Comparison of ENCODE assay signal across 29 cellular contexts in the genomic region with DNA sequence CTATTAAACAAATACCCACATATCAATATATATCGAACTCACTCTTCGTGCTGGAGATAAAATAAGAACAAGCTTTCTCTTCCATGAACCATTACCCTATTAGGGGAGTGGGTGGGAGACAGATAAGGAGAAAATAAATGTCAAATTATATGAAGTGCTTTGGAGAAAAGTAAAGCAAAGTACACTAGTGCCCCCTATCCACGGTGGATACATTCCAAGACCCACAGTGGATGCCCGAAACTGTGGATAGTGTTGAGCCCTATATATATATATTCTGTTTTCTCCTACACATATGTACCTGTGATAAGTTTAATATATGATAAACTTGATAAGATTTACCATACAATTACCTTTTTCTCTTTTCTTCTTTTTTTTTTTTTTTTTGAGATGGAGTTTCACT. TPM values are rescaled to one million over a fixed set of nuclear protein-coding genes. Genes with fewer than 3 reads are reported as not detected.
DNase-seq lines count a peak whose midpoint lies in the region; ATAC-seq, FAIRE-seq and TF ChIP-seq lines count a peak whose summit lies in the region.
"Had no signal": no experiment of that assay in that cellular context is flagged by ENCODE, and none has a peak within 500 bp of the region (broad histone marks: within the 10 kb centered on the region; RNA-seq: fewer than 3 reads in every experiment).

No MANE protein-coding gene starts in this region.

- H3K27ac Mint-ChIP-seq in activated CD4-positive, alpha-beta memory T cell treated with anti-CD3 and anti-CD28 coated beads for 36 hours: no peak overlapping the region
- H3K27ac Mint-ChIP-seq: activated CD4-positive, alpha-beta T cell treated with anti-CD3 and anti-CD28 coated beads for 36 hours; activated naive CD8-positive, alpha-beta T cell had no signal

- H3K4me3 ChIP-seq in BE2C (ENCODE audit: low read depth, low read length): no peak overlapping the region
- no peak overlapping the region for H3K4me3 ChIP-seq in HCT116 (replicated peaks in 1 of 2; ENCODE audit: low read depth in 1 of 2, low read length in 2 of 2)
- H3K4me3 ChIP-seq in K562: no peak overlapping the region
- no peak overlapping the region for H3K4me3 ChIP-seq in mesendoderm (ENCODE audit: low read length)
- H3K4me3 ChIP-seq in hepatocyte: no peak overlapping the region
- H3K4me3 ChIP-seq: BLaER1 treated with 17β-estradiol and CSF1 and Interleukin-3, amounts not matched to agents 10 nM and 100 nM; breast epithelium; stomach; thyroid gland; vagina had no signal

- H3K27ac ChIP-seq in HCT116 (ENCODE audit: low read depth, low read length) (no peak overlapping the region), K562 (ENCODE audit: extremely low read depth, low read depth, low read length) (no peak overlapping the region), mesendoderm (ENCODE audit: low read depth, low read length) (no peak overlapping the region), hepatocyte (no peak overlapping the region)
- H3K27ac ChIP-seq: BLaER1 treated with 17β-estradiol and CSF1 and Interleukin-3, amounts not matched to agents 10 nM and 100 nM; breast epithelium; stomach; thyroid gland; vagina had no signal

- H3K4me3 Mint-ChIP-seq in activated CD4-positive, alpha-beta memory T cell treated with anti-CD3 and anti-CD28 coated beads for 36 hours: no peak overlapping the region
- H3K4me3 Mint-ChIP-seq: activated CD4-positive, alpha-beta T cell treated with anti-CD3 and anti-CD28 coated beads for 36 hours; activated naive CD8-positive, alpha-beta T cell had no signal

- H2BK120ac ChIP-seq in mesendoderm (ENCODE audit: low read depth, low read length): no peak overlapping the region

- no peaks in the 10 kb centered on the region for H3K9me3 ChIP-seq in BE2C
- no peaks in the 10 kb centered on the region for H3K9me3 ChIP-seq in HCT116 (ENCODE audit: control insufficient read depth in 1 of 2, insufficient read depth in 1 of 2, low read depth in 1 of 2, low read length in 2 of 2)
- H3K9me3 ChIP-seq in K562 (replicated peaks; ENCODE audit: control insufficient read depth, insufficient read depth, low read depth, low read length): no peaks in the 10 kb centered on the region
- no peaks in the 10 kb centered on the region for H3K9me3 ChIP-seq in hepatocyte (ENCODE audit: low read depth)
- H3K9me3 ChIP-seq: breast epithelium, Caco-2, stomach, thyroid gland, vagina had no signal

- no peak for TF ChIP-seq EP300 in K562 (IDR thresholded peaks at IDR 0.05; ENCODE audit: low read length)

- TF ChIP-seq POLR2A in HCT116 (IDR thresholded peaks at IDR 0.05; ENCODE audit: borderline replicate concordance, extremely low read depth, insufficient read depth, insufficient read length) (no peak), K562 (conservative IDR thresholded peaks at IDR 0.05) (no peak)

- no peak overlapping the region for H3K4ac ChIP-seq in mesendoderm (ENCODE audit: low read depth, low read length)

- no peaks in the 10 kb centered on the region for H3K9me3 Mint-ChIP-seq in activated CD4-positive, alpha-beta memory T cell treated with anti-CD3 and anti-CD28 coated beads for 36 hours

- H3K27me3 ChIP-seq in BE2C (no peaks in the 10 kb centered on the region), HCT116 (ENCODE audit: insufficient read depth, low read length) (no peaks in the 10 kb centered on the region), K562 (ENCODE audit: control insufficient read depth in 2 of 2, insufficient read depth in 2 of 2, low read length in 2 of 2) (no peaks in the 10 kb centered on the region), mesendoderm (ENCODE audit: insufficient read depth, low read length, poor library complexity) (no peaks in the 10 kb centered on the region), hepatocyte (no peaks in the 10 kb centered on the region)
- H3K27me3 ChIP-seq: BLaER1 treated with 17β-estradiol and CSF1 and Interleukin-3, amounts not matched to agents 10 nM and 100 nM; breast epithelium; stomach; thyroid gland; vagina had no signal

- CTCF ChIA-PET in HCT116 (lab: Charles Lee) (no interaction called here), K562 (lab: Yijun Ruan, JAX; ENCODE audit: low intra/inter-chr PET ratio) (no interaction called here)
- CTCF ChIA-PET in activated CD4-positive, alpha-beta memory T cell treated with anti-CD3 and anti-CD28 coated beads for 36 hours (lab: Charles Lee): interaction anchor here (0.6 kb wide), 1 partner anchor 861 kb away, joined by 4 read pairs; no protein-coding TSS in a partner anchor

- no peaks in the 10 kb centered on the region for H3K36me3 Mint-ChIP-seq in activated CD4-positive, alpha-beta memory T cell treated with anti-CD3 and anti-CD28 coated beads for 36 hours
- H3K36me3 Mint-ChIP-seq: activated naive CD8-positive, alpha-beta T cell had no signal

- no peak overlapping the region for H3K23ac ChIP-seq in mesendoderm (ENCODE audit: low read length)

- no peak overlapping the region for H4K8ac ChIP-seq in mesendoderm (ENCODE audit: low read depth, low read length)

- no peak overlapping the region for H3K9ac ChIP-seq in HCT116 (ENCODE audit: low read length)
- H3K9ac ChIP-seq in K562 (ENCODE audit: insufficient read depth in 1 of 2, low read depth in 2 of 2, low read length in 2 of 2): no peak overlapping the region
- H3K9ac ChIP-seq in mesendoderm (ENCODE audit: low read length): no peak overlapping the region
- H3K9ac ChIP-seq: BLaER1 treated with 17β-estradiol and CSF1 and Interleukin-3, amounts not matched to agents 10 nM and 100 nM had no signal

- no peak overlapping the region for H2AK5ac ChIP-seq in mesendoderm (ENCODE audit: low read length)

- intact Hi-C loops in HCT116 (cut with micrococcal nuclease): no loop called here
- intact Hi-C loops in K562 (cut with micrococcal nuclease): no loop called here
- intact Hi-C loops in activated CD4-positive, alpha-beta memory T cell treated with anti-CD3 and anti-CD28 coated beads for 36 hours (cut with micrococcal nuclease): no loop called here

- 2% methylated on average over 4 of the region's 4 CpGs for WGBS in K562 (ENCODE audit: insufficient coverage, low coverage, missing lambda C conversion rate)
- WGBS in mesendoderm (ENCODE audit: extremely low coverage, insufficient coverage, low lambda C conversion rate): 100% methylated on average over 2 of the region's 4 CpGs
- WGBS in hepatocyte (ENCODE audit: low lambda C conversion rate, missing lambda C conversion rate): 79% methylated on average over 4 of the region's 4 CpGs

- no peak overlapping the region for H2BK15ac ChIP-seq in mesendoderm (replicated peaks; ENCODE audit: low read depth)

- in situ Hi-C loops in K562 (cut with MboI): no loop called here

- no peaks in the 10 kb centered on the region for H3K9me1 ChIP-seq in K562 (ENCODE audit: control insufficient read depth, insufficient read depth, low read length)

- 0 out of 2 replicates have a peak, but pooled peaks have one; percentile 3 for TF ChIP-seq CTCF in BE2C (IDR thresholded peaks at IDR 0.05; ENCODE audit: low read depth, low read length)
- no peak for TF ChIP-seq CTCF in HCT116 (IDR thresholded peaks at IDR 0.05 in 2 of 3, conservative IDR thresholded peaks at IDR 0.05 in 1 of 3; ENCODE audit: borderline replicate concordance in 1 of 3, insufficient read depth in 1 of 3, low read depth in 2 of 3, low read length in 2 of 3)
- peak in 2 of 3 experiments; percentile 28 to 43; a peak in 2 of 6 replicates for TF ChIP-seq CTCF in K562 (IDR thresholded peaks at IDR 0.05 in 2 of 3, conservative IDR thresholded peaks at IDR 0.05 in 1 of 3; ENCODE audit: insufficient read depth in 2 of 3, low read depth in 1 of 3, low read length in 3 of 3)
- TF ChIP-seq CTCF in hepatocyte (IDR thresholded peaks at IDR 0.05; ENCODE audit: poor library complexity): no peak

- no peaks in the 10 kb centered on the region for H3K79me2 ChIP-seq in HCT116 (ENCODE audit: insufficient read depth, low read length)
- H3K79me2 ChIP-seq in K562 (ENCODE audit: control insufficient read depth, insufficient read depth, low read length): no peaks in the 10 kb centered on the region
- H3K79me2 ChIP-seq in mesendoderm (ENCODE audit: control insufficient read depth, insufficient read depth, low read length): no peaks in the 10 kb centered on the region
- H3K79me2 ChIP-seq in hepatocyte: no peaks in the 10 kb centered on the region

- no peak for FAIRE-seq in K562 (lab: Jason Lieb, UNC)
- FAIRE-seq: endothelial cell of umbilical vein, kidney had no signal

- no peak overlapping the region for H3K4me2 ChIP-seq in HCT116 (ENCODE audit: low read length)
- H3K4me2 ChIP-seq in K562 (ENCODE audit: insufficient read depth, low read length): no peak overlapping the region
- no peak overlapping the region for H3K4me2 ChIP-seq in mesendoderm (ENCODE audit: low read length)
- no peak overlapping the region for H3K4me2 ChIP-seq in hepatocyte
- H3K4me2 ChIP-seq: BLaER1 treated with 17β-estradiol and CSF1 and Interleukin-3, amounts not matched to agents 10 nM and 100 nM had no signal

- H4K20me1 ChIP-seq in HCT116 (ENCODE audit: insufficient read depth) (no peaks in the 10 kb centered on the region), K562 (replicated peaks; ENCODE audit: control insufficient read depth, insufficient read depth, low read length) (no peaks in the 10 kb centered on the region), hepatocyte (ENCODE audit: insufficient read depth, poor library complexity, severe bottlenecking) (no peaks in the 10 kb centered on the region)
- H4K20me1 ChIP-seq: BLaER1 treated with 17β-estradiol and CSF1 and Interleukin-3, amounts not matched to agents 10 nM and 100 nM had no signal

- no peaks in the 10 kb centered on the region for H3K9me2 ChIP-seq in HCT116 (ENCODE audit: insufficient read depth)
- no peaks in the 10 kb centered on the region for H3K9me2 ChIP-seq in hepatocyte (replicated peaks; ENCODE audit: insufficient read depth)

- no peak overlapping the region for H3K18ac ChIP-seq in mesendoderm (ENCODE audit: low read length)

- TF ChIP-seq RAD21 in HCT116 (IDR thresholded peaks at IDR 0.05; ENCODE audit: low read depth) (peak; percentile 20; the same call in 1 of the 2 replicates), K562 (CRISPR knock-in tag; conservative IDR thresholded peaks at IDR 0.05 in 1 of 2, IDR thresholded peaks at IDR 0.05 in 1 of 2) (peak in 1 of 2 experiments; percentile 31; a peak in 1 of 4 replicates)

- DNase-seq in BE2C: no peak
- DNase-seq in HCT116 (ENCODE audit: low read depth, low spot score): no peak
- peak in 1 of 4 experiments; percentile 12 for DNase-seq in K562 (ENCODE audit: extremely low read depth in 1 of 4, low spot score in 3 of 4)
- DNase-seq in mesendoderm: peak; percentile 18
- DNase-seq in hepatocyte (ENCODE audit: low spot score): no peak
- no peak for DNase-seq in activated CD4-positive, alpha-beta memory T cell treated with anti-CD3 and anti-CD28 coated beads for 36 hours
- no peak for DNase-seq in UCSD-AML1 (lab: John Stamatoyannopoulos, UW; ENCODE audit: unreplicated experiment)
- DNase-seq: activated CD4-positive, alpha-beta T cell treated with anti-CD3 and anti-CD28 coated beads for 36 hours; activated effector memory CD4-positive, alpha-beta T cell treated with anti-CD3 and anti-CD28 coated beads, Interleukin-2, amount 50 U/mL, for 16 hours; Caco-2; DND-41; IMR-90; kidney; left ventricle myocardium superior; MV-4-11; NCI-H1436; NCI-H2081; NCI-H345; NCI-H774; posterior cingulate gyrus; stimulated activated CD4-positive, alpha-beta T cell treated with anti-CD3 and anti-CD28 coated beads, Interleukin-4, amount 100 ng/mL, for 1 hour; stomach; T-helper 2 cell; thyroid gland had no signal

- H3K4me1 ChIP-seq in BE2C: no peaks in the 10 kb centered on the region
- no peaks in the 10 kb centered on the region; a peak in 1 of 4 replicates for H3K4me1 ChIP-seq in HCT116 (ENCODE audit: control insufficient read depth in 1 of 2, insufficient read depth in 2 of 2, low read length in 2 of 2)
- H3K4me1 ChIP-seq in K562 (replicated peaks in 1 of 2; ENCODE audit: control insufficient read depth in 2 of 2, insufficient read depth in 2 of 2, low read length in 2 of 2): no peaks in the 10 kb centered on the region
- H3K4me1 ChIP-seq in mesendoderm (ENCODE audit: control insufficient read depth, low read depth, low read length): no peaks in the 10 kb centered on the region
- H3K4me1 ChIP-seq in hepatocyte (ENCODE audit: insufficient read depth): no peaks in the 10 kb centered on the region
- H3K4me1 ChIP-seq: BLaER1 treated with 17β-estradiol and CSF1 and Interleukin-3, amounts not matched to agents 10 nM and 100 nM; breast epithelium; Caco-2; stomach; thyroid gland; vagina had no signal

- H3K27me3 Mint-ChIP-seq in activated CD4-positive, alpha-beta memory T cell treated with anti-CD3 and anti-CD28 coated beads for 36 hours: peaks cover 2% of the 10 kb centered on the region

- H3K4me1 Mint-ChIP-seq in activated CD4-positive, alpha-beta memory T cell treated with anti-CD3 and anti-CD28 coated beads for 36 hours (ENCODE audit: low read depth): no peaks in the 10 kb centered on the region
- H3K4me1 Mint-ChIP-seq: activated CD4-positive, alpha-beta T cell treated with anti-CD3 and anti-CD28 coated beads for 36 hours had no signal

- RAD21 ChIA-PET in HCT116 (lab: Charles Lee; ENCODE audit: low non-redundant PET in 1 of 2, low total read pairs in 2 of 2, uncharacterized antibody in 2 of 2, unreplicated experiment in 2 of 2): no interaction called here

- POLR2A ChIA-PET in HCT116 (lab: Charles Lee) (no interaction called here), K562 (lab: Yijun Ruan, JAX) (no interaction called here)
- POLR2A ChIA-PET in activated CD4-positive, alpha-beta memory T cell treated with anti-CD3 and anti-CD28 coated beads for 36 hours (lab: Charles Lee): no interaction called here

- H3K36me3 ChIP-seq in BE2C (no peaks in the 10 kb centered on the region), HCT116 (ENCODE audit: control insufficient read depth in 1 of 2, insufficient read depth in 2 of 2, low read length in 2 of 2) (no peaks in the 10 kb centered on the region), K562 (ENCODE audit: control insufficient read depth, insufficient read depth, low read length) (no peaks in the 10 kb centered on the region), mesendoderm (ENCODE audit: control insufficient read depth, insufficient read depth, low read length) (no peaks in the 10 kb centered on the region), hepatocyte (replicated peaks; ENCODE audit: insufficient read depth, low read depth) (no peaks in the 10 kb centered on the region)
- H3K36me3 ChIP-seq: BLaER1 treated with 17β-estradiol and CSF1 and Interleukin-3, amounts not matched to agents 10 nM and 100 nM; breast epithelium; stomach; thyroid gland; vagina had no signal

- BruUV-seq in HCT116 (replicated peaks; lab: Mats Ljungman, UMichigan) (no TSS peak), K562 (replicated peaks; lab: Mats Ljungman, UMichigan) (no TSS peak)

- H2BK5ac ChIP-seq in mesendoderm (ENCODE audit: low read length): no peak overlapping the region

- H2AFZ ChIP-seq in HCT116 (ENCODE audit: low read depth, low read length, poor library complexity, severe bottlenecking) (no peak overlapping the region), K562 (ENCODE audit: low read depth, low read length) (no peak overlapping the region), hepatocyte (no peak overlapping the region)

- no peak overlapping the region for H4K5ac ChIP-seq in mesendoderm (ENCODE audit: low read length)

- H3K79me1 ChIP-seq in mesendoderm (ENCODE audit: low read length): no peaks in the 10 kb centered on the region

- ATAC-seq in HCT116: no peak
- ATAC-seq in K562: peak; percentile 63
- ATAC-seq: activated CD4-positive, alpha-beta T cell treated with anti-CD3 and anti-CD28 coated beads for 36 hours; left ventricle myocardium superior had no signal

- no peak overlapping the region for H3K56ac ChIP-seq in mesendoderm (ENCODE audit: low read length)

RNA-seq across cellular contexts. Expression of a gene that starts 54.6 kb away (rescaled TPM):
- 59.3 TPM for polyA plus RNA-seq in BE2C (2012; ENCODE audit: insufficient read depth, insufficient read length, low read depth)
- total RNA-seq in HCT116 (2021; ENCODE audit: unreplicated experiment): 67.7 TPM
- 42.2 and 52.4 TPM in 2 replicates for polyA plus RNA-seq in HCT116 (2012)
- 50.4 and 162 TPM in 2 replicates for total RNA-seq in K562 (2011; cell fraction: chromatin; rRNA removed; ENCODE audit: low replicate concordance)
- 40.0 and 44.2 TPM in 2 replicates for total RNA-seq in K562 (2011; cell fraction: nucleolus; rRNA removed)
- total RNA-seq in K562 (2011; cell fraction: nucleoplasm; rRNA removed): 59.3 and 65.7 TPM in 2 replicates
- total RNA-seq in K562 (2014; rRNA removed): 130 and 160 TPM in 2 replicates
- total RNA-seq in K562 (2014; rRNA removed; fragmentation: Illumina TruSeq; extraction: Trizol): 240 and 270 TPM in 2 replicates
- 214 and 215 TPM in 2 replicates for total RNA-seq in K562 (2015; rRNA removed; fragmentation: Illumina TruSeq; extraction: Trizol)
- 208 and 211 TPM in 2 replicates for total RNA-seq in K562 (2021)
- 184 and 233 TPM in 2 replicates for polyA plus RNA-seq in K562 (2011; rRNA removed)
- 87.3 and 123 TPM in 2 replicates for polyA plus RNA-seq in K562 (2011; cell fraction: cytosol; rRNA removed)
- polyA plus RNA-seq in K562 (2011; cell fraction: nucleus; rRNA removed): 59.9 and 94.3 TPM in 2 replicates
- polyA plus RNA-seq in K562 (2012): 169 and 211 TPM in 2 replicates
- polyA plus RNA-seq in K562 (2014; fragmentation: Illumina TruSeq; extraction: Trizol): 187 and 196 TPM in 2 replicates
- 100 to 1,000 TPM; 117 to 163 TPM for polyA plus RNA-seq in K562 (2014; fragmentation: Nextera tagmentation; extraction: Ambion mirVana)
- 224 and 237 TPM in 2 replicates for polyA plus RNA-seq in K562 (2014; rRNA removed)
- polyA minus RNA-seq in K562 (2011; rRNA and poly(A)+ RNA removed): 394 and 403 TPM in 2 replicates
- 91.0 and 111 TPM in 2 replicates for polyA minus RNA-seq in K562 (2011; cell fraction: cytosol; rRNA and poly(A)+ RNA removed)
- 64.4 and 99.4 TPM in 2 replicates for polyA minus RNA-seq in K562 (2011; cell fraction: nucleus; rRNA and poly(A)+ RNA removed)
- 57.3 TPM for polyA plus RNA-seq in mesendoderm (2013, experiment 1 of 2)
- polyA plus RNA-seq in mesendoderm (2013, experiment 2 of 2): 57.0 TPM
- total RNA-seq in hepatocyte: 84.5 and 96.7 TPM in 2 replicates
- polyA plus RNA-seq in hepatocyte: 62.7 and 65.4 TPM in 2 replicates
- 10 to 100 TPM; 85.7 to 89.1 TPM for total RNA-seq in activated CD4-positive, alpha-beta memory T cell treated with anti-CD3 and anti-CD28 coated beads for 36 hours

Comparison
In these comparisons a context has a peak if more than half of its experiments do, and no peak if none do; other contexts are left out.
1. CTCF ChIP-seq: peak in BE2C (single experiment) and K562 (2 of 3); none in HCT116 (0 of 3) and hepatocyte (single experiment).